ENCODE assay signal across 7 cellular contexts in the genomic region with DNA sequence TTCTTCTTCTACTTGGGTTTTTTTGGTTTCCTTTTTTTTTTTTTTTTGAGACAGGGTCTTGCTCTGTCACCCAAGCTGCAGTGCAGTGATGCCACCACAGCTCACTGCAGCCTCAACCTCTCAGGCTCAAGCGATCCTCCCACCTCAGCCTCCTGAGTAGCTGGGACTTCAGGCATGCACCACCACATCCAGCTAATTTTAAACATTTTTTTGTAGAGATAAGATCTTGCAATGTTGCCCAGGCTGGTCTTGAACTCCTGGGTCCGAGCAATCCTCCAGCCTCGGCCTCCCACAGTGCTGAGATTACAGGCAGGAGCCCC. TPM values are rescaled to one million over a fixed set of nuclear protein-coding genes. Genes with fewer than 3 reads are reported as not detected.
DNase-seq lines count a peak whose midpoint lies in the region; ATAC-seq, FAIRE-seq and TF ChIP-seq lines count a peak whose summit lies in the region.
"Not testable (repeated sequence)": the region's sequence is repeated elsewhere in the genome, so short reads cannot be mapped to it uniquely, and the experiment has no call there.

No MANE protein-coding gene starts in this region.

- not testable (repeated sequence) for DNase-seq in PC-9; HepG2 (ENCODE audit: low spot score)
- DNase-seq in chondrocyte (ENCODE audit: low spot score) = peak; percentile 36
- peak; percentile 13 for DNase-seq in kidney
- peak; percentile 31 for DNase-seq in posterior vena cava (ENCODE audit: low spot score)
- peak; percentile 32 for DNase-seq in sigmoid colon
- peak; percentile 39 for DNase-seq in spleen

- not testable (repeated sequence) for FAIRE-seq in kidney (lab: Jason Lieb, UNC); HepG2 (lab: Jason Lieb, UNC)

- not testable (repeated sequence) for TF ChIP-seq POLR2A in HepG2 (IDR thresholded peaks at IDR 0.05; ENCODE audit: insufficient read depth in 1 of 2, low read depth in 2 of 2, low read length in 2 of 2); sigmoid colon (IDR thresholded peaks at IDR 0.05); spleen (IDR thresholded peaks at IDR 0.05)

- H3K27ac ChIP-seq in PC-9; kidney (ENCODE audit: low read depth in 2 of 2, low read length in 2 of 2); HepG2 (ENCODE audit: extremely low read length, insufficient read depth, low read length); sigmoid colon; spleen: not testable (repeated sequence)

- not testable (repeated sequence) for H3F3A ChIP-seq in PC-9 (ENCODE audit: insufficient read depth, low read depth)

- not testable (repeated sequence) for H4K20me1 ChIP-seq in PC-9 (ENCODE audit: insufficient read depth); HepG2 (ENCODE audit: insufficient read depth, low read length)

- not testable (repeated sequence) for H3K9me2 ChIP-seq in PC-9 (ENCODE audit: insufficient read depth)

- not testable (repeated sequence) for H3K4me3 ChIP-seq in PC-9; kidney (ENCODE audit: low read length in 2 of 2); HepG2 (replicated peaks in 1 of 3; ENCODE audit: insufficient read depth in 1 of 3, low read depth in 2 of 3, low read length in 3 of 3); sigmoid colon; spleen

- not testable (repeated sequence) for H3K4me2 ChIP-seq in PC-9; HepG2 (ENCODE audit: low read depth, low read length)

- not testable (repeated sequence) for H3K27me3 Mint-ChIP-seq in chondrocyte (ENCODE audit: low read depth)

- H3K36me3 ChIP-seq in PC-9 (ENCODE audit: low read depth); kidney (ENCODE audit: control insufficient read depth in 1 of 2, insufficient read depth in 2 of 2, low read length in 2 of 2); HepG2 (replicated peaks in 1 of 2; ENCODE audit: control insufficient read depth in 1 of 2, insufficient read depth in 2 of 2, low read length in 2 of 2): not testable (repeated sequence)
- H3K36me3 ChIP-seq in sigmoid colon = peaks cover 0 to 20% (median 1%) of the 10 kb centered on the region in 4 donors
- peaks cover 0 to 29% (median 7%) of the 10 kb centered on the region in 6 donors for H3K36me3 ChIP-seq in spleen

- WGBS in HepG2 (ENCODE audit: low lambda C conversion rate) = 97% methylated on average over 3 of the region's 3 CpGs
- 94 to 95% methylated on average over 3 of the region's 3 CpGs for WGBS in sigmoid colon, 2 donors
- WGBS in spleen, 5 donors = 89 to 99% (median 97%) methylated on average over 3 of the region's 3 CpGs

- H3K4me1 ChIP-seq in PC-9 (replicated peaks; ENCODE audit: insufficient read depth); kidney (ENCODE audit: control insufficient read depth in 1 of 2, insufficient read depth in 1 of 2, low read depth in 1 of 2, low read length in 2 of 2); HepG2 (ENCODE audit: insufficient read depth, low read length); sigmoid colon; spleen: not testable (repeated sequence)

- not testable (repeated sequence) for TF ChIP-seq RAD21 in HepG2 (CRISPR knock-in tag; IDR thresholded peaks at IDR 0.05)

- not testable (repeated sequence) for H2AFZ ChIP-seq in PC-9; HepG2 (ENCODE audit: low read length)

- in situ Hi-C loops in HepG2 (cut with HindIII; ENCODE audit: extremely low pct_ligation_motif_present, low pct_unique_long_range_greater_than_20kb) = not testable (repeated sequence)

- H3K27ac Mint-ChIP-seq in chondrocyte (ENCODE audit: unreplicated experiment) = not testable (repeated sequence)

- not testable (repeated sequence) for H3K27me3 ChIP-seq in PC-9 (ENCODE audit: insufficient read depth, low read depth); HepG2 (ENCODE audit: control insufficient read depth in 1 of 2, insufficient read depth in 2 of 2, low read length in 2 of 2); sigmoid colon; spleen (replicated peaks in 1 of 7)

- TF ChIP-seq CTCF in PC-9 (conservative IDR thresholded peaks at IDR 0.05); chondrocyte (IDR thresholded peaks at IDR 0.05); kidney (IDR thresholded peaks at IDR 0.05; ENCODE audit: borderline replicate concordance, extremely low read depth, insufficient read depth); HepG2 (CRISPR knock-in tag; IDR thresholded peaks at IDR 0.05); sigmoid colon (IDR thresholded peaks at IDR 0.05); spleen (IDR thresholded peaks at IDR 0.05 in 8 of 11, conservative IDR thresholded peaks at IDR 0.05 in 3 of 11): not testable (repeated sequence)

- CTCF ChIA-PET in PC-9 (lab: Charles Lee) = not testable (repeated sequence)
- CTCF ChIA-PET in HepG2 (lab: Yijun Ruan, JAX; ENCODE audit: low intra/inter-chr PET ratio, low total read pairs) = interaction anchor here (4.3 kb wide), 1 partner anchor 93 kb away, joined by 14 read pairs; no protein-coding TSS in a partner anchor

- not testable (repeated sequence) for H3K36me3 Mint-ChIP-seq in chondrocyte (ENCODE audit: low read depth)

- not testable (repeated sequence) for H3K9me3 Mint-ChIP-seq in chondrocyte (ENCODE audit: low read depth)

- ATAC-seq in HepG2 = not testable (repeated sequence)

- not testable (repeated sequence) for H3K4me1 Mint-ChIP-seq in chondrocyte (ENCODE audit: low read depth)

- POLR2A ChIA-PET in PC-9 (lab: Charles Lee; ENCODE audit: unreplicated experiment) = not testable (repeated sequence)
- POLR2A ChIA-PET in HepG2 (lab: Yijun Ruan, JAX) = interaction anchor here (1.4 to 11.1 kb wide), 2 partner anchors 78 to 93 kb away, joined by 7 to 79 read pairs; a partner anchor contains a TSS

- H3K9ac ChIP-seq in kidney (ENCODE audit: low read length in 2 of 2); HepG2 (ENCODE audit: insufficient read depth, low read depth, low read length): not testable (repeated sequence)

- TSS peak; percentile 16 for BruUV-seq in PC-9 (replicated peaks; lab: Mats Ljungman, UMichigan)
- not testable (repeated sequence) for BruUV-seq in HepG2 (replicated peaks; lab: Mats Ljungman, UMichigan)

- not testable (repeated sequence) for H3K9me3 ChIP-seq in PC-9 (ENCODE audit: insufficient read depth, low read depth); kidney (ENCODE audit: control insufficient read depth in 1 of 2, low read length in 2 of 2); HepG2 (ENCODE audit: low read length); sigmoid colon; spleen

- H3K4me3 Mint-ChIP-seq in chondrocyte (ENCODE audit: unreplicated experiment) = not testable (repeated sequence)

- not testable (repeated sequence) for TF ChIP-seq EP300 in HepG2 (IDR thresholded peaks at IDR 0.05; ENCODE audit: low read depth in 2 of 2, low read length in 2 of 2); HepG2 (CRISPR knock-in tag; IDR thresholded peaks at IDR 0.05; ENCODE audit: borderline replicate concordance); sigmoid colon (IDR thresholded peaks at IDR 0.05)

- not testable (repeated sequence) for H3K79me2 ChIP-seq in PC-9 (ENCODE audit: low read depth); HepG2 (ENCODE audit: insufficient read depth, low read length)

- intact Hi-C loops in PC-9 (cut with micrococcal nuclease; ENCODE audit: unreplicated experiment); HepG2 (cut with micrococcal nuclease; ENCODE audit: unreplicated experiment); posterior vena cava (cut with DNase I); sigmoid colon (cut with DNase I): not testable (repeated sequence)
- intact Hi-C loops in kidney (cut with DNase I) (loop anchor here (5.0 kb wide), 1 partner anchor 92 kb away; no protein-coding TSS in a partner anchor), spleen (cut with DNase I; ENCODE audit: low total_unique reads) (loop anchor here (10.0 kb wide), 1 partner anchor 200 kb away; a partner anchor contains a TSS)

RNA-seq across cellular contexts. Expression of a gene that starts 3.0 kb away (rescaled TPM):
- total RNA-seq in PC-9 (2021) (2.7 and 3.3 TPM in 2 replicates), chondrocyte (4.7 to 5.2 TPM (median 5.0 TPM) in 3 replicates), kidney (2.0 TPM), HepG2 (2016; rRNA removed; fragmentation: Illumina TruSeq; extraction: Trizol) (2.7 and 3.7 TPM in 2 replicates), posterior vena cava (1 to 10 TPM in 1 of 2 donors, under 1 TPM in 1; 0.83 to 1.6 TPM), sigmoid colon (1 to 10 TPM; 2.0 to 5.0 (median 3.3) TPM), spleen (1 to 10 TPM; 1.3 to 3.1 (median 2.7) TPM)
- polyA plus RNA-seq in kidney (ENCODE audit: insufficient read depth, low read depth, low replicate concordance) (2.5 TPM), HepG2 (2011; rRNA removed) (5.7 and 11.5 TPM in 2 replicates), sigmoid colon (1 to 10 TPM in 2 of 3 donors, under 1 TPM in 1; 0.69 to 3.2 (median 1.8) TPM), spleen (1 to 10 TPM; 2.4 to 2.7 (median 2.5) TPM)
- total RNA-seq in HepG2 (2016; cell fraction: cytosol; rRNA removed; fragmentation: Illumina TruSeq; extraction: Trizol; ENCODE audit: low read depth) = 3.1 and 3.3 TPM in 2 replicates
- 2.3 and 3.7 TPM in 2 replicates for total RNA-seq in HepG2 (2016; cell fraction: insoluble cytoplasmic fraction; rRNA removed; fragmentation: Illumina TruSeq; extraction: Trizol)
- 4.0 and 4.5 TPM in 2 replicates for total RNA-seq in HepG2 (2016; cell fraction: membrane; rRNA removed; fragmentation: Illumina TruSeq; extraction: Trizol)
- 4.4 and 6.1 TPM in 2 replicates for total RNA-seq in HepG2 (2016; cell fraction: nucleus; rRNA removed; fragmentation: Illumina TruSeq; extraction: Trizol)
- 3.4 and 3.8 TPM in 2 replicates for polyA plus RNA-seq in HepG2 (2011; cell fraction: cytosol; rRNA removed)
- polyA plus RNA-seq in HepG2 (2011; cell fraction: nucleus; rRNA removed) = 58.0 and 60.6 TPM in 2 replicates
- 1.5 and 7.5 TPM in 2 replicates for polyA plus RNA-seq in HepG2 (2012)
- polyA plus RNA-seq in HepG2 (2016; cell fraction: cytosol; fragmentation: Illumina TruSeq; extraction: Trizol; ENCODE audit: low read depth) = 0.94 and 1.1 TPM in 2 replicates
- polyA plus RNA-seq in HepG2 (2016; cell fraction: insoluble cytoplasmic fraction; fragmentation: Illumina TruSeq; extraction: Trizol; ENCODE audit: low read depth) = 1.2 TPM in 2 replicates
- 1.0 and 1.5 TPM in 2 replicates for polyA plus RNA-seq in HepG2 (2016; cell fraction: membrane; fragmentation: Illumina TruSeq; extraction: Trizol; ENCODE audit: low read depth)
- polyA plus RNA-seq in HepG2 (2016; cell fraction: nucleus; fragmentation: Illumina TruSeq; extraction: Trizol; ENCODE audit: insufficient read depth, low read depth) = 10.2 and 12.1 TPM in 2 replicates
- polyA minus RNA-seq in HepG2 (2011; rRNA and poly(A)+ RNA removed; ENCODE audit: low replicate concordance) = 6.3 and 21.9 TPM in 2 replicates
- 2.5 and 3.3 TPM in 2 replicates for polyA minus RNA-seq in HepG2 (2011; cell fraction: cytosol; rRNA and poly(A)+ RNA removed)
- polyA minus RNA-seq in HepG2 (2011; cell fraction: nucleus; rRNA and poly(A)+ RNA removed) = 12.0 and 17.0 TPM in 2 replicates

RNA-seq across cellular contexts. Expression of a gene that starts 39.9 kb away (rescaled TPM):
- 110 and 134 TPM in 2 replicates for total RNA-seq in PC-9 (2021)
- total RNA-seq in chondrocyte = 6.7 to 14.1 TPM (median 13.2 TPM) in 3 replicates
- total RNA-seq in kidney = 54.3 TPM
- polyA plus RNA-seq in kidney (ENCODE audit: insufficient read depth, low read depth, low replicate concordance) = 59.1 TPM
- total RNA-seq in HepG2 (2016; rRNA removed; fragmentation: Illumina TruSeq; extraction: Trizol) = 3.3 and 5.3 TPM in 2 replicates
- total RNA-seq in HepG2 (2016; cell fraction: cytosol; rRNA removed; fragmentation: Illumina TruSeq; extraction: Trizol; ENCODE audit: low read depth) = 6.8 and 10.0 TPM in 2 replicates
- total RNA-seq in HepG2 (2016; cell fraction: insoluble cytoplasmic fraction; rRNA removed; fragmentation: Illumina TruSeq; extraction: Trizol) = 4.4 and 4.5 TPM in 2 replicates
- total RNA-seq in HepG2 (2016; cell fraction: membrane; rRNA removed; fragmentation: Illumina TruSeq; extraction: Trizol) = 9.1 and 9.4 TPM in 2 replicates
- 2.6 and 3.2 TPM in 2 replicates for total RNA-seq in HepG2 (2016; cell fraction: nucleus; rRNA removed; fragmentation: Illumina TruSeq; extraction: Trizol)
- polyA plus RNA-seq in HepG2 (2011; rRNA removed) = 50.5 and 89.7 TPM in 2 replicates
- 14.6 and 28.0 TPM in 2 replicates for polyA plus RNA-seq in HepG2 (2011; cell fraction: cytosol; rRNA removed)
- polyA plus RNA-seq in HepG2 (2011; cell fraction: nucleus; rRNA removed) = 19.7 and 23.1 TPM in 2 replicates
- 16.6 and 21.8 TPM in 2 replicates for polyA plus RNA-seq in HepG2 (2012)
- polyA plus RNA-seq in HepG2 (2016; cell fraction: cytosol; fragmentation: Illumina TruSeq; extraction: Trizol; ENCODE audit: low read depth) = 26.5 and 33.4 TPM in 2 replicates
- 15.4 and 17.2 TPM in 2 replicates for polyA plus RNA-seq in HepG2 (2016; cell fraction: insoluble cytoplasmic fraction; fragmentation: Illumina TruSeq; extraction: Trizol; ENCODE audit: low read depth)
- polyA plus RNA-seq in HepG2 (2016; cell fraction: membrane; fragmentation: Illumina TruSeq; extraction: Trizol; ENCODE audit: low read depth) = 28.1 and 30.3 TPM in 2 replicates
- polyA plus RNA-seq in HepG2 (2016; cell fraction: nucleus; fragmentation: Illumina TruSeq; extraction: Trizol; ENCODE audit: insufficient read depth, low read depth) = 8.4 and 13.3 TPM in 2 replicates
- 24.6 and 37.9 TPM in 2 replicates for polyA minus RNA-seq in HepG2 (2011; rRNA and poly(A)+ RNA removed; ENCODE audit: low replicate concordance)
- 14.7 and 29.2 TPM in 2 replicates for polyA minus RNA-seq in HepG2 (2011; cell fraction: cytosol; rRNA and poly(A)+ RNA removed)
- 4.2 and 7.1 TPM in 2 replicates for polyA minus RNA-seq in HepG2 (2011; cell fraction: nucleus; rRNA and poly(A)+ RNA removed)
- 10 to 100 TPM; 21.7 to 22.5 TPM for total RNA-seq in posterior vena cava
- 10 to 100 TPM in 1 of 4 donors, 1 to 10 TPM in 3; 3.9 to 11.8 (median 6.5) TPM for total RNA-seq in sigmoid colon
- 100 to 1,000 TPM in 1 of 3 donors, 10 to 100 TPM in 2; 56.0 to 105 (median 98.7) TPM for polyA plus RNA-seq in sigmoid colon
- total RNA-seq in spleen = 10 to 100 TPM; 28.9 to 91.3 (median 63.8) TPM
- 10 to 100 TPM; 42.5 to 54.7 (median 43.8) TPM for polyA plus RNA-seq in spleen

RNA-seq across cellular contexts. Expression of a gene that starts 48.6 kb away (rescaled TPM):
- total RNA-seq in PC-9 (2021) (63.3 and 73.0 TPM in 2 replicates), chondrocyte (41.4 to 59.0 TPM (median 55.3 TPM) in 3 replicates), kidney (37.6 TPM), HepG2 (2016; rRNA removed; fragmentation: Illumina TruSeq; extraction: Trizol) (91.1 and 115 TPM in 2 replicates), posterior vena cava (10 to 100 TPM; 33.7 to 34.8 TPM), sigmoid colon (10 to 100 TPM; 39.0 to 70.3 (median 42.3) TPM), spleen (10 to 100 TPM; 32.5 to 54.1 (median 38.3) TPM)
- polyA plus RNA-seq in kidney (ENCODE audit: insufficient read depth, low read depth, low replicate concordance) (39.9 TPM), HepG2 (2011; rRNA removed) (314 and 325 TPM in 2 replicates), sigmoid colon (10 to 100 TPM; 34.7 to 51.7 (median 35.1) TPM), spleen (10 to 100 TPM; 17.5 to 25.9 (median 17.5) TPM)
- total RNA-seq in HepG2 (2016; cell fraction: cytosol; rRNA removed; fragmentation: Illumina TruSeq; extraction: Trizol; ENCODE audit: low read depth) = 50.9 and 56.3 TPM in 2 replicates
- total RNA-seq in HepG2 (2016; cell fraction: insoluble cytoplasmic fraction; rRNA removed; fragmentation: Illumina TruSeq; extraction: Trizol) = 93.8 and 106 TPM in 2 replicates
- 62.1 and 63.3 TPM in 2 replicates for total RNA-seq in HepG2 (2016; cell fraction: membrane; rRNA removed; fragmentation: Illumina TruSeq; extraction: Trizol)
- 97.5 and 106 TPM in 2 replicates for total RNA-seq in HepG2 (2016; cell fraction: nucleus; rRNA removed; fragmentation: Illumina TruSeq; extraction: Trizol)
- polyA plus RNA-seq in HepG2 (2011; cell fraction: cytosol; rRNA removed) = 244 and 264 TPM in 2 replicates
- 676 and 852 TPM in 2 replicates for polyA plus RNA-seq in HepG2 (2011; cell fraction: nucleus; rRNA removed)
- polyA plus RNA-seq in HepG2 (2012) = 192 and 251 TPM in 2 replicates
- 24.9 and 31.2 TPM in 2 replicates for polyA plus RNA-seq in HepG2 (2016; cell fraction: cytosol; fragmentation: Illumina TruSeq; extraction: Trizol; ENCODE audit: low read depth)
- polyA plus RNA-seq in HepG2 (2016; cell fraction: insoluble cytoplasmic fraction; fragmentation: Illumina TruSeq; extraction: Trizol; ENCODE audit: low read depth) = 142 and 162 TPM in 2 replicates
- 50.3 and 53.9 TPM in 2 replicates for polyA plus RNA-seq in HepG2 (2016; cell fraction: membrane; fragmentation: Illumina TruSeq; extraction: Trizol; ENCODE audit: low read depth)
- 198 and 200 TPM in 2 replicates for polyA plus RNA-seq in HepG2 (2016; cell fraction: nucleus; fragmentation: Illumina TruSeq; extraction: Trizol; ENCODE audit: insufficient read depth, low read depth)
- polyA minus RNA-seq in HepG2 (2011; rRNA and poly(A)+ RNA removed; ENCODE audit: low replicate concordance) = 54.9 and 219 TPM in 2 replicates
- polyA minus RNA-seq in HepG2 (2011; cell fraction: cytosol; rRNA and poly(A)+ RNA removed) = 108 and 118 TPM in 2 replicates
- 292 and 371 TPM in 2 replicates for polyA minus RNA-seq in HepG2 (2011; cell fraction: nucleus; rRNA and poly(A)+ RNA removed)
